In genomic region chr1:201154389-201155165, GRCh38 we compare ENCODE assay signal across 8 cellular contexts. TPM values are rescaled to one million over a fixed set of nuclear protein-coding genes. Genes with fewer than 3 reads are reported as not detected.
DNase-seq lines count a peak whose midpoint lies in the region; ATAC-seq and TF ChIP-seq lines count a peak whose summit lies in the region.

Gene TMEM9, minus strand, starts transcription at chr1:201154474. Its CDS starts 551 bp downstream, at chr1:201153923.

- no peaks in the 10 kb centered on the region for H3K9me3 Mint-ChIP-seq in H9
- no peaks in the 10 kb centered on the region for H3K9me3 Mint-ChIP-seq in activated T-helper 2 cell treated with anti-CD3 and anti-CD28 coated beads, Interferon-gamma antibody, Interleukin-2, Interleukin-4, amounts not matched to agents 10 μg/mL and 5 μg/mL and 100 μg/mL, durations not matched to agents 14 hours and 24 hours and 36 hours
- H3K9me3 Mint-ChIP-seq in naive thymus-derived CD8-positive, alpha-beta T cell, result no peaks in the 10 kb centered on the region
- H3K9me3 Mint-ChIP-seq in stimulated activated naive B cell treated with anti-CD40 and anti-IgM and Interleukin-4, amounts not matched to agents 10 μg/mL and 1 μg/mL and 100 μg/mL, for 72 hours, result no peaks in the 10 kb centered on the region

- H3K4me3 Mint-ChIP-seq in H9, result peak within 1 kb of the TSS; percentile 94 to 95
- H3K4me3 Mint-ChIP-seq in activated T-helper 2 cell treated with anti-CD3 and anti-CD28 coated beads, Interferon-gamma antibody, Interleukin-2, Interleukin-4, amounts not matched to agents 10 μg/mL and 5 μg/mL and 100 μg/mL, durations not matched to agents 14 hours and 24 hours and 36 hours (ENCODE audit: low read depth), result peak within 1 kb of the TSS; percentile 78
- peak within 1 kb of the TSS; percentile 88 to 98 (median 94) for H3K4me3 Mint-ChIP-seq in naive thymus-derived CD8-positive, alpha-beta T cell
- peak within 1 kb of the TSS; percentile 87 to 89 for H3K4me3 Mint-ChIP-seq in stimulated activated naive B cell treated with anti-CD40 and anti-IgM and Interleukin-4, amounts not matched to agents 10 μg/mL and 1 μg/mL and 100 μg/mL, for 72 hours

- WGBS in H9 (ENCODE audit: extremely low coverage, insufficient read length, low lambda C conversion rate), result no CpG with 5 or more reads among the region's 31 CpGs

- intact Hi-C loops in activated T-helper 2 cell treated with anti-CD3 and anti-CD28 coated beads, Interferon-gamma antibody, Interleukin-2, Interleukin-4, amounts not matched to agents 10 μg/mL and 5 μg/mL and 100 μg/mL, durations not matched to agents 14 hours and 24 hours and 36 hours (cut with micrococcal nuclease), result loop anchor here (1.0 kb wide), 1 partner anchor 17 kb away; no protein-coding TSS in a partner anchor

- POLR2A ChIA-PET in naive thymus-derived CD8-positive, alpha-beta T cell (lab: Charles Lee), result interaction anchor here (0.8 to 1.6 kb wide), 5 partner anchors 9 to 136 kb away, joined by 3 to 7 read pairs (median 4); no protein-coding TSS in a partner anchor

- H3K9me3 ChIP-seq in DND-41 (ENCODE audit: insufficient read depth, low read length, severe bottlenecking) (no peaks in the 10 kb centered on the region), H9 (ENCODE audit: control insufficient read depth, low read depth, low read length) (no peaks in the 10 kb centered on the region)

- H3K36me3 ChIP-seq in DND-41 (ENCODE audit: insufficient read depth, low read length), result peaks cover 27% of the 10 kb centered on the region

- H3K27ac Mint-ChIP-seq in H9, result peak within 1 kb of the TSS; percentile 49 to 95 (median 87); a peak in 6 of 7 replicates
- H3K27ac Mint-ChIP-seq in activated T-helper 2 cell treated with anti-CD3 and anti-CD28 coated beads, Interferon-gamma antibody, Interleukin-2, Interleukin-4, amounts not matched to agents 10 μg/mL and 5 μg/mL and 100 μg/mL, durations not matched to agents 14 hours and 24 hours and 36 hours, result peak within 1 kb of the TSS; percentile 65
- H3K27ac Mint-ChIP-seq in naive thymus-derived CD8-positive, alpha-beta T cell, result peak within 1 kb of the TSS; percentile 79 to 97 (median 94)
- H3K27ac Mint-ChIP-seq in stimulated activated naive B cell treated with anti-CD40 and anti-IgM and Interleukin-4, amounts not matched to agents 10 μg/mL and 1 μg/mL and 100 μg/mL, for 72 hours, result peak within 1 kb of the TSS; percentile 80

- H3K23ac ChIP-seq in H9 (ENCODE audit: insufficient read length, low read depth, low read length), result no peak within 1 kb of the TSS

- H4K91ac ChIP-seq in H9 (ENCODE audit: insufficient read length, low read depth, low read length), result no peak within 1 kb of the TSS

- no peak within 1 kb of the TSS; the same call in 1 of the 2 replicates for H2BK15ac ChIP-seq in H9 (ENCODE audit: low read depth, low read length)

- peak within 1 kb of the TSS; percentile 82 for H3K14ac ChIP-seq in H9 (ENCODE audit: insufficient read depth, low read length)

- H3K79me1 ChIP-seq in H9 (ENCODE audit: insufficient read depth, low read depth, low read length, poor library complexity, severe bottlenecking), result no peaks in the 10 kb centered on the region

- peaks cover 20 to 36% (median 27%) of the 10 kb centered on the region in 3 experiments; a peak in 6 of 7 replicates for H3K36me3 Mint-ChIP-seq in H9 (ENCODE audit: insufficient read depth in 1 of 3, low read depth in 3 of 3)
- H3K36me3 Mint-ChIP-seq in activated T-helper 2 cell treated with anti-CD3 and anti-CD28 coated beads, Interferon-gamma antibody, Interleukin-2, Interleukin-4, amounts not matched to agents 10 μg/mL and 5 μg/mL and 100 μg/mL, durations not matched to agents 14 hours and 24 hours and 36 hours (ENCODE audit: low read depth), result peaks cover 10% of the 10 kb centered on the region
- H3K36me3 Mint-ChIP-seq in naive thymus-derived CD8-positive, alpha-beta T cell, result peaks cover 0 to 14% (median 7%) of the 10 kb centered on the region in 3 donors
- H3K36me3 Mint-ChIP-seq in stimulated activated naive B cell treated with anti-CD40 and anti-IgM and Interleukin-4, amounts not matched to agents 10 μg/mL and 1 μg/mL and 100 μg/mL, for 72 hours, result peaks cover 0 to 11% of the 10 kb centered on the region in 2 donors

- H3K18ac ChIP-seq in H9 (ENCODE audit: insufficient read length, low read depth, low read length), result peak within 1 kb of the TSS; percentile 77

- peaks cover 20 to 23% of the 10 kb centered on the region in 2 experiments for H3K4me1 Mint-ChIP-seq in H9
- peaks cover 14% of the 10 kb centered on the region for H3K4me1 Mint-ChIP-seq in activated T-helper 2 cell treated with anti-CD3 and anti-CD28 coated beads, Interferon-gamma antibody, Interleukin-2, Interleukin-4, amounts not matched to agents 10 μg/mL and 5 μg/mL and 100 μg/mL, durations not matched to agents 14 hours and 24 hours and 36 hours (ENCODE audit: low read depth)
- peaks cover 20 to 47% (median 27%) of the 10 kb centered on the region in 4 donors for H3K4me1 Mint-ChIP-seq in naive thymus-derived CD8-positive, alpha-beta T cell
- H3K4me1 Mint-ChIP-seq in stimulated activated naive B cell treated with anti-CD40 and anti-IgM and Interleukin-4, amounts not matched to agents 10 μg/mL and 1 μg/mL and 100 μg/mL, for 72 hours, result peaks cover 9 to 11% of the 10 kb centered on the region in 2 donors

- no peak within 1 kb of the TSS for H2BK12ac ChIP-seq in H9 (ENCODE audit: insufficient read length, low read depth, low read length)

- DNase-seq in DND-41, result peak; percentile 97
- DNase-seq in H9, result peak; percentile 98
- peak; percentile 91 for DNase-seq in M059J (ENCODE audit: low read depth)
- peak; percentile 93 for DNase-seq in activated T-helper 2 cell treated with anti-CD3 and anti-CD28 coated beads, Interferon-gamma antibody, Interleukin-2, Interleukin-4, amounts not matched to agents 10 μg/mL and 5 μg/mL and 100 μg/mL, durations not matched to agents 14 hours and 24 hours and 36 hours (ENCODE audit: low spot score)
- peak; percentile 91 for DNase-seq in fibroblast of mammary gland (ENCODE audit: low read depth)
- DNase-seq in naive thymus-derived CD8-positive, alpha-beta T cell, result peak; percentile 94 to 99 (median 98)
- DNase-seq in stimulated activated naive B cell treated with anti-CD40 and anti-IgM and Interleukin-4, amounts not matched to agents 10 μg/mL and 1 μg/mL and 100 μg/mL, for 72 hours, result peak; percentile 94

- no peak within 1 kb of the TSS for H4K8ac ChIP-seq in H9 (replicated peaks; ENCODE audit: insufficient read length, low read depth, low read length)

- peak within 1 kb of the TSS; percentile 68 for H3K27ac ChIP-seq in DND-41 (ENCODE audit: low read length)
- H3K27ac ChIP-seq in H9 (ENCODE audit: insufficient read length, low read depth, low read length), result no peak within 1 kb of the TSS

- TF ChIP-seq POLR2A in Raji (IDR thresholded peaks at IDR 0.05; ENCODE audit: insufficient read depth, low read depth, low read length), result peak; percentile 39; the same call in 1 of the 2 replicates

- H3T11ph ChIP-seq in H9 (ENCODE audit: low read length), result no peak within 1 kb of the TSS

- ATAC-seq in DND-41 (ENCODE audit: insufficient read depth, low read depth), result peak; percentile 96
- ATAC-seq in naive thymus-derived CD8-positive, alpha-beta T cell, result peak; percentile 95 to 97
- ATAC-seq in stimulated activated naive B cell treated with anti-CD40 and anti-IgM and Interleukin-4, amounts not matched to agents 10 μg/mL and 1 μg/mL and 100 μg/mL, for 72 hours (replicated peaks), result peak; percentile 98 to 99

- H3K9ac ChIP-seq in DND-41 (ENCODE audit: low read depth, low read length) (peak within 1 kb of the TSS; percentile 72), H9 (ENCODE audit: extremely low read depth, insufficient read length, low read length) (peak within 1 kb of the TSS; percentile 78)

- TF ChIP-seq CTCF in DND-41 (IDR thresholded peaks at IDR 0.05; ENCODE audit: borderline replicate concordance, extremely low read depth, low read length, poor library complexity, severe bottlenecking) (no peak), H9 (conservative IDR thresholded peaks at IDR 0.05) (no peak), fibroblast of mammary gland (conservative IDR thresholded peaks at IDR 0.05; ENCODE audit: control insufficient read depth, insufficient read depth, low read depth, low read length) (no peak)

- H4K20me1 ChIP-seq in DND-41 (ENCODE audit: insufficient read depth, low read length) (no peaks in the 10 kb centered on the region), H9 (ENCODE audit: control insufficient read depth, insufficient read depth, insufficient read length) (peaks cover 2% of the 10 kb centered on the region)

- H3K4me2 ChIP-seq in DND-41 (ENCODE audit: insufficient read depth, low read length), result peak within 1 kb of the TSS; percentile 84
- H3K4me2 ChIP-seq in H9 (ENCODE audit: insufficient read depth, insufficient read length, low read length), result peak within 1 kb of the TSS; percentile 83

- no peak within 1 kb of the TSS for H2BK120ac ChIP-seq in H9 (ENCODE audit: low read depth, low read length, poor library complexity, severe bottlenecking)

- H3K4me1 ChIP-seq in DND-41 (ENCODE audit: insufficient read depth, low read length), result peaks cover 22% of the 10 kb centered on the region
- peaks cover 4% of the 10 kb centered on the region; the same call in 1 of the 2 replicates for H3K4me1 ChIP-seq in H9 (ENCODE audit: insufficient read depth, low read length)

- H4K5ac ChIP-seq in H9 (ENCODE audit: insufficient read length, low read depth, low read length), result peak within 1 kb of the TSS; percentile 89

- no peak within 1 kb of the TSS for H2AK5ac ChIP-seq in H9 (ENCODE audit: insufficient read length, low read length)

- peaks cover 5% of the 10 kb centered on the region; the same call in 1 of the 2 replicates for H3K27me3 Mint-ChIP-seq in H9 (ENCODE audit: low read depth)
- peaks cover 18% of the 10 kb centered on the region for H3K27me3 Mint-ChIP-seq in activated T-helper 2 cell treated with anti-CD3 and anti-CD28 coated beads, Interferon-gamma antibody, Interleukin-2, Interleukin-4, amounts not matched to agents 10 μg/mL and 5 μg/mL and 100 μg/mL, durations not matched to agents 14 hours and 24 hours and 36 hours (ENCODE audit: low read depth)
- peaks cover 11 to 32% (median 16%) of the 10 kb centered on the region in 5 donors for H3K27me3 Mint-ChIP-seq in naive thymus-derived CD8-positive, alpha-beta T cell
- H3K27me3 Mint-ChIP-seq in stimulated activated naive B cell treated with anti-CD40 and anti-IgM and Interleukin-4, amounts not matched to agents 10 μg/mL and 1 μg/mL and 100 μg/mL, for 72 hours, result peaks cover 21% of the 10 kb centered on the region in 2 donors

- H2AFZ ChIP-seq in DND-41 (ENCODE audit: low read depth, low read length), result peak within 1 kb of the TSS; percentile 93
- peak within 1 kb of the TSS; percentile 63 for H2AFZ ChIP-seq in H9 (ENCODE audit: low read length)

- peaks cover 7% of the 10 kb centered on the region for H3K79me2 ChIP-seq in DND-41 (ENCODE audit: insufficient read depth, low read length)
- no peaks in the 10 kb centered on the region for H3K79me2 ChIP-seq in H9 (ENCODE audit: insufficient read depth, low read length)

- no peak within 1 kb of the TSS for H2BK20ac ChIP-seq in H9 (ENCODE audit: low read depth, low read length, poor library complexity, severe bottlenecking)

- H3K27me3 ChIP-seq in DND-41 (ENCODE audit: insufficient read depth, low read length, poor library complexity) (peaks cover 4% of the 10 kb centered on the region), H9 (ENCODE audit: insufficient read depth, low read length) (no peaks in the 10 kb centered on the region)

- H3K4me3 ChIP-seq in DND-41 (ENCODE audit: low read depth in 1 of 2, low read length in 2 of 2) (peak within 1 kb of the TSS; percentile 48 to 84; a peak in 3 of 4 replicates), fibroblast of mammary gland (ENCODE audit: control insufficient read depth, low read depth, low read length) (peak within 1 kb of the TSS; percentile 79)

- no peak within 1 kb of the TSS for H3K4ac ChIP-seq in H9 (ENCODE audit: low read depth, low read length)

- H2BK5ac ChIP-seq in H9 (ENCODE audit: insufficient read length, low read length), result no peak within 1 kb of the TSS

- no peaks in the 10 kb centered on the region for H3K23me2 ChIP-seq in H9 (ENCODE audit: insufficient read length, low read depth, low read length, poor library complexity, severe bottlenecking)

- no peak within 1 kb of the TSS for H3K56ac ChIP-seq in H9 (ENCODE audit: insufficient read length, low read depth, low read length)

RNA-seq across cellular contexts. Expression of gene TMEM9, which starts in this region (rescaled TPM):
- 86.4 and 93.4 TPM in 2 replicates for total RNA-seq in H9 (2021)
- 129 and 147 TPM in 2 replicates for total RNA-seq in M059J (2014; rRNA removed; shearing (Covaris generic))
- total RNA-seq in activated T-helper 2 cell treated with anti-CD3 and anti-CD28 coated beads, Interferon-gamma antibody, Interleukin-2, Interleukin-4, amounts not matched to agents 10 μg/mL and 5 μg/mL and 100 μg/mL, durations not matched to agents 14 hours and 24 hours and 36 hours, result 14.9 and 16.9 TPM in 2 replicates
- 10 to 100 TPM; 23.7 to 26.9 TPM for total RNA-seq in naive thymus-derived CD8-positive, alpha-beta T cell
- polyA plus RNA-seq in naive thymus-derived CD8-positive, alpha-beta T cell, result 10 to 100 TPM; 30.6 to 43.2 (median 40.9) TPM
